In the genomic region with DNA sequence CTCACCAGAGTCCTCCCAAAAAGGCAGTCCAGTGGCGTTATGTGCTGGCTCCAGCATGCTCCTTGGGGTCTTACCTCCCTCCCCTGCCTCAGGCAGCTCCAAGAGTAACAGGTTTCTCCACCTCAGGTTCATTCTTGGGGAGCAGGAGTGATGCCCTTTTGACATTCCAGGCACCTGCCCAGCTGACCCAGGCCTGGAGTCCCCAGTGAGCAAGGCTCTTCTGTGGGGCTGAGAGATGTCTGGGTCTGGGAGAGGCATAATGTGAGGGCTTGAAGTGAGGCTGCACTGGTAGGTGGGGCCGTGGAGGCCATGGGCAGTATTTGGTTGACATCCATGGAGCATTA, we compare ENCODE assay signal across 21 cellular contexts.
"Had no signal": no experiment of that assay in that cellular context is flagged by ENCODE, and none has a peak within 500 bp of the region (broad histone marks: within the 10 kb centered on the region; RNA-seq: fewer than 3 reads in every experiment).

No MANE protein-coding gene starts in this region.

- H3K9me3 ChIP-seq: left lung, lower lobe of right lung, suprapubic skin, thyroid gland, upper lobe of left lung had no signal

- H3K4me3 Mint-ChIP-seq: immature natural killer cell; memory B cell; nephron; stimulated activated effector memory CD8-positive, alpha-beta T cell treated with anti-CD3 and anti-CD28 coated beads, Interleukin-12 subunit alpha, Interleukin-12 subunit beta, amount 100 ng/mL, for 72 hours had no signal

- H3K4me3 ChIP-seq: coronary artery, left lung, lower lobe of right lung, smooth muscle cell, suprapubic skin, thyroid gland, upper lobe of left lung had no signal

- H3K36me3 Mint-ChIP-seq: stimulated activated effector memory CD8-positive, alpha-beta T cell treated with anti-CD3 and anti-CD28 coated beads, Interleukin-12 subunit alpha, Interleukin-12 subunit beta, amount 100 ng/mL, for 72 hours had no signal

- DNase-seq: central memory CD4-positive, alpha-beta T cell; effector CD4-positive, alpha-beta T cell; foreskin melanocyte; immature natural killer cell; left lung; lower lobe of right lung; midbrain; posterior cingulate gyrus; right cardiac atrium; stimulated activated CD4-positive, alpha-beta T cell treated with anti-CD3 and anti-CD28 coated beads, Interleukin-2, amount 100 ng/mL, for 48 hours; stimulated activated CD8-positive, alpha-beta memory T cell treated with anti-CD3 and anti-CD28 coated beads, Interleukin-4, amount 100 ng/mL, for 48 hours; stimulated activated naive CD8-positive, alpha-beta T cell treated with anti-CD3 and anti-CD28 coated beads, Interleukin-15, Interleukin-2, amounts not matched to agents 100 U/mL and 50 U/mL, for 24 hours; thyroid gland; upper lobe of left lung had no signal

- H3K36me3 ChIP-seq: lower lobe of right lung, suprapubic skin, thyroid gland, upper lobe of left lung had no signal

- H3K27me3 ChIP-seq: left lung, suprapubic skin, thyroid gland, upper lobe of left lung had no signal

- H3K4me1 Mint-ChIP-seq: memory B cell had no signal

- H3K4me1 ChIP-seq: left lung, lower lobe of right lung, upper lobe of left lung had no signal

- H3K4me2 ChIP-seq: smooth muscle cell had no signal

- FAIRE-seq: keratinocyte had no signal

- ATAC-seq: left lung; lower lobe of right lung; right cardiac atrium; stimulated activated effector memory CD8-positive, alpha-beta T cell treated with anti-CD3 and anti-CD28 coated beads, Interleukin-12 subunit alpha, Interleukin-12 subunit beta, amount 100 ng/mL, for 72 hours; stimulated activated naive CD8-positive, alpha-beta T cell treated with anti-CD3 and anti-CD28 coated beads, Interleukin-15, Interleukin-2, amounts not matched to agents 100 U/mL and 50 U/mL, for 24 hours had no signal

- H3K27ac ChIP-seq: coronary artery, left lung, lower lobe of right lung, suprapubic skin, thyroid gland, upper lobe of left lung had no signal

- H3K9me3 Mint-ChIP-seq: immature natural killer cell; memory B cell; nephron; stimulated activated effector memory CD8-positive, alpha-beta T cell treated with anti-CD3 and anti-CD28 coated beads, Interleukin-12 subunit alpha, Interleukin-12 subunit beta, amount 100 ng/mL, for 72 hours had no signal

- H3K27ac Mint-ChIP-seq: immature natural killer cell; memory B cell; nephron; stimulated activated effector memory CD8-positive, alpha-beta T cell treated with anti-CD3 and anti-CD28 coated beads, Interleukin-12 subunit alpha, Interleukin-12 subunit beta, amount 100 ng/mL, for 72 hours had no signal
